11 cellular contexts compared by ENCODE assay signal in genomic region chr19:50314724-50315700, GRCh38. TPM values are rescaled to one million over a fixed set of nuclear protein-coding genes. Genes with fewer than 3 reads are reported as not detected.
DNase-seq lines count a peak whose midpoint lies in the region; ATAC-seq, FAIRE-seq and TF ChIP-seq lines count a peak whose summit lies in the region.
"Had no signal": no experiment of that assay in that cellular context is flagged by ENCODE, and none has a peak within 500 bp of the region (broad histone marks: within the 10 kb centered on the region; RNA-seq: fewer than 3 reads in every experiment).

No MANE protein-coding gene starts in this region.

- H3K4me3 ChIP-seq in kidney (ENCODE audit: low read length in 2 of 2), result no peak overlapping the region

- H3K4me1 ChIP-seq in kidney (ENCODE audit: control insufficient read depth in 1 of 2, insufficient read depth in 1 of 2, low read depth in 1 of 2, low read length in 2 of 2), result no peaks in the 10 kb centered on the region

- H3K36me3 ChIP-seq in kidney (ENCODE audit: control insufficient read depth in 1 of 2, insufficient read depth in 2 of 2, low read length in 2 of 2), result no peaks in the 10 kb centered on the region

- POLR2A ChIA-PET in WTC11 (lab: Charles Lee), result interaction anchor here (0.9 to 2.0 kb wide), 12 partner anchors 11 to 112 kb away, joined by 3 to 21 read pairs (median 8); partner anchors contain the start of genes KCNC3, MYH14 and POLD1

- CTCF ChIA-PET in WTC11 (lab: Charles Lee), result interaction anchor here (0.6 to 3.5 kb wide), 21 partner anchors 10 to 452 kb away, joined by 3 to 58 read pairs (median 8); partner anchors contain the start of genes KCNC3 and NR1H2

- no peaks in the 10 kb centered on the region for H3K36me3 Mint-ChIP-seq in stimulated activated naive CD8-positive, alpha-beta T cell treated with anti-CD3 and anti-CD28 coated beads, Interleukin-15, Interleukin-2, amounts not matched to agents 100 ng/mL and 50 ng/mL, for 24 hours (ENCODE audit: low read depth)
- no peaks in the 10 kb centered on the region; the same call in 1 of the 2 replicates for H3K36me3 Mint-ChIP-seq in WTC11

- intact Hi-C loops in kidney (cut with DNase I), result no loop called here

- no peaks in the 10 kb centered on the region for H3K9me3 Mint-ChIP-seq in stimulated activated naive CD8-positive, alpha-beta T cell treated with anti-CD3 and anti-CD28 coated beads, Interleukin-15, Interleukin-2, amounts not matched to agents 100 ng/mL and 50 ng/mL, for 24 hours
- no peaks in the 10 kb centered on the region for H3K9me3 Mint-ChIP-seq in WTC11

- H3K9ac ChIP-seq in kidney (ENCODE audit: low read length in 2 of 2), result no peak overlapping the region

- H3K9me3 ChIP-seq in kidney (ENCODE audit: control insufficient read depth in 1 of 2, low read length in 2 of 2), result no peaks in the 10 kb centered on the region

- no peak overlapping the region for H3K27ac ChIP-seq in kidney (ENCODE audit: low read depth in 2 of 2, low read length in 2 of 2)

- H3K27me3 Mint-ChIP-seq in stimulated activated naive CD8-positive, alpha-beta T cell treated with anti-CD3 and anti-CD28 coated beads, Interleukin-15, Interleukin-2, amounts not matched to agents 100 ng/mL and 50 ng/mL, for 24 hours, result peaks cover 56% of the 10 kb centered on the region
- H3K27me3 Mint-ChIP-seq in WTC11 (ENCODE audit: low read depth), result peaks cover 14% of the 10 kb centered on the region

- peaks cover 28% of the 10 kb centered on the region for H3K4me1 Mint-ChIP-seq in stimulated activated naive CD8-positive, alpha-beta T cell treated with anti-CD3 and anti-CD28 coated beads, Interleukin-15, Interleukin-2, amounts not matched to agents 100 ng/mL and 50 ng/mL, for 24 hours (ENCODE audit: low read depth)
- H3K4me1 Mint-ChIP-seq in WTC11, result peaks cover 28% of the 10 kb centered on the region

- peak overlapping the region; percentile 11 for H3K4me3 Mint-ChIP-seq in stimulated activated naive CD8-positive, alpha-beta T cell treated with anti-CD3 and anti-CD28 coated beads, Interleukin-15, Interleukin-2, amounts not matched to agents 100 ng/mL and 50 ng/mL, for 24 hours
- H3K4me3 Mint-ChIP-seq in WTC11, result peak overlapping the region; percentile 82

- TF ChIP-seq CTCF in WTC11 (IDR thresholded peaks at IDR 0.05) (no peak), kidney (IDR thresholded peaks at IDR 0.05; ENCODE audit: borderline replicate concordance, extremely low read depth, insufficient read depth) (no peak)

- no peak for ATAC-seq in stimulated activated naive CD8-positive, alpha-beta T cell treated with anti-CD3 and anti-CD28 coated beads, Interleukin-15, Interleukin-2, amounts not matched to agents 100 U/mL and 50 U/mL, for 24 hours
- ATAC-seq in WTC11, result peak; percentile 17
- no peak for ATAC-seq in HG03342 (IDR thresholded peaks at IDR 0.05; ENCODE audit: unreplicated experiment)

- no peak overlapping the region for H3K27ac Mint-ChIP-seq in stimulated activated naive CD8-positive, alpha-beta T cell treated with anti-CD3 and anti-CD28 coated beads, Interleukin-15, Interleukin-2, amounts not matched to agents 100 ng/mL and 50 ng/mL, for 24 hours
- peak overlapping the region; percentile 98 for H3K27ac Mint-ChIP-seq in WTC11

- no peak for FAIRE-seq in kidney (lab: Jason Lieb, UNC)

- no peak for DNase-seq in stimulated activated naive CD8-positive, alpha-beta T cell treated with anti-CD3 and anti-CD28 coated beads, Interleukin-15, Interleukin-2, amounts not matched to agents 100 U/mL and 50 U/mL, for 24 hours
- DNase-seq in WTC11 (ENCODE audit: low spot score), result peak; percentile 74
- DNase-seq in kidney, result peak; percentile 64
- DNase-seq in kidney tubule cell (ENCODE audit: low spot score), result no peak
- no peak for DNase-seq in dermis blood vessel endothelial cell
- no peak for DNase-seq in T-helper 9 cell
- DNase-seq: COR-L47; IMR-90; stimulated activated naive CD4-positive, alpha-beta T cell treated with Interleukin-2 at 50 U/mL for 16 hours had no signal

TF ChIP-seq in WTC11, 78 proteins besides CTCF, POLR2A, EP300 and RAD21:
- 0 out of 2 replicates have a peak, but pooled peaks have one; percentile 17 for TF ChIP-seq FOXK1 (CRISPR knock-in tag; IDR thresholded peaks at IDR 0.05)
- no peak for TF ChIP-seq NR1H2 (CRISPR knock-in tag; IDR thresholded peaks at IDR 0.05)
- TF ChIP-seq E2F5 (CRISPR knock-in tag; IDR thresholded peaks at IDR 0.05), result no peak
- TF ChIP-seq ZNF281 (CRISPR knock-in tag; IDR thresholded peaks at IDR 0.05), result peak; percentile 34; the same call in 1 of the 2 replicates
- TF ChIP-seq SP1 (CRISPR knock-in tag; conservative IDR thresholded peaks at IDR 0.05), result 0 out of 2 replicates have a peak, but pooled peaks have one; percentile 19

RNA-seq across cellular contexts. Expression of gene KCNC3, which starts 14.2 kb away (rescaled TPM):
- total RNA-seq in WTC11 (2021), result 8.5 to 10.1 TPM (median 10.0 TPM) in 3 replicates
- total RNA-seq in kidney, result 31.0 TPM
- 9.1 TPM for polyA plus RNA-seq in kidney (ENCODE audit: insufficient read depth, low read depth, low replicate concordance)
- total RNA-seq in dermis blood vessel endothelial cell, result 0.51 TPM in 2 replicates
- total RNA-seq: IMR-90 had no signal

RNA-seq across cellular contexts. Expression of gene NAPSA, which starts 50.4 kb away (rescaled TPM):
- total RNA-seq in WTC11 (2021) (2.4 to 3.1 TPM (median 2.7 TPM) in 3 replicates), kidney (217 TPM), dermis blood vessel endothelial cell (not detected in 2 replicates)
- 268 TPM for polyA plus RNA-seq in kidney (ENCODE audit: insufficient read depth, low read depth, low replicate concordance)
- total RNA-seq: IMR-90 had no signal

Comparison
In these comparisons a context has a peak if more than half of its experiments do, and no peak if none do; other contexts are left out.
1. DNase-seq: peak in WTC11 (single experiment) and kidney (single experiment); none in stimulated activated naive CD8-positive, alpha-beta T cell treated with anti-CD3 and anti-CD28 coated beads, Interleukin-15, Interleukin-2, amounts not matched to agents 100 U/mL and 50 U/mL, for 24 hours (single experiment), kidney tubule cell (single experiment), dermis blood vessel endothelial cell (single experiment) and T-helper 9 cell (single experiment).
2. RNA of gene NAPSA, which starts 50.4 kb away (total RNA-seq): 217 TPM in kidney (single experiment); 2.4 to 3.1 TPM in WTC11 and not detected in dermis blood vessel endothelial cell; every median in the first group is over 10 times any median in the second.